18 cellular contexts compared by ENCODE assay signal in genomic region chr13:101594936-101595335, GRCh38.
A peak's percentile ranks its signal among the peaks of the same experiment; 100 is the strongest.
DNase-seq lines count a peak whose midpoint lies in the region; ATAC-seq and TF ChIP-seq lines count a peak whose summit lies in the region.
"Had no signal": no experiment of that assay in that cellular context is flagged by ENCODE, and none has a peak within 500 bp of the region (broad histone marks: within the 10 kb centered on the region; RNA-seq: fewer than 3 reads in every experiment).

No MANE protein-coding gene starts in this region.

- H3K79me2 ChIP-seq in DND-41 (ENCODE audit: insufficient read depth, low read length), result no peaks in the 10 kb centered on the region

- H3K4me1 ChIP-seq in DND-41 (ENCODE audit: insufficient read depth, low read length), result no peaks in the 10 kb centered on the region
- H3K4me1 ChIP-seq in right atrium auricular region, result no peaks in the 10 kb centered on the region
- H3K4me1 ChIP-seq: HAP-1 had no signal

- no peak overlapping the region for H3K4me2 ChIP-seq in DND-41 (ENCODE audit: insufficient read depth, low read length)

- H3K4me3 ChIP-seq in DND-41 (ENCODE audit: low read depth in 1 of 2, low read length in 2 of 2), result no peak overlapping the region
- H3K4me3 ChIP-seq in foreskin fibroblast (ENCODE audit: low read depth in 1 of 2, low read length in 2 of 2), result no peak overlapping the region
- H3K4me3 ChIP-seq in right atrium auricular region, result no peak overlapping the region
- H3K4me3 ChIP-seq: HAP-1, K562 had no signal

- H3K27me3 ChIP-seq in DND-41 (ENCODE audit: insufficient read depth, low read length, poor library complexity) (no peaks in the 10 kb centered on the region), right atrium auricular region (no peaks in the 10 kb centered on the region)

- H2AFZ ChIP-seq in DND-41 (ENCODE audit: low read depth, low read length), result peak overlapping the region; percentile 64; the same call in 1 of the 2 replicates

- H3K9me3 ChIP-seq in DND-41 (ENCODE audit: insufficient read depth, low read length, severe bottlenecking) (no peaks in the 10 kb centered on the region), right atrium auricular region (peaks cover 0 to 9% of the 10 kb centered on the region in 2 donors)
- H3K9me3 ChIP-seq: HAP-1 had no signal

- DNase-seq in DND-41, result no peak
- DNase-seq in foreskin fibroblast, result no peak
- DNase-seq in right atrium auricular region (ENCODE audit: low spot score), result no peak
- DNase-seq in UCSD-AML1 (lab: John Stamatoyannopoulos, UW; ENCODE audit: unreplicated experiment), result no peak
- DNase-seq: COR-L47, DMS153, DMS79 treated with DMSO at 0.1 percent for 48 hours, GDM1, GOT3, Karpas-422 had no signal

- H4K20me1 ChIP-seq in DND-41 (ENCODE audit: insufficient read depth, low read length), result no peaks in the 10 kb centered on the region

- no peaks in the 10 kb centered on the region for H3K36me3 ChIP-seq in DND-41 (ENCODE audit: insufficient read depth, low read length)
- no peaks in the 10 kb centered on the region for H3K36me3 ChIP-seq in right atrium auricular region
- H3K36me3 ChIP-seq: HAP-1 had no signal

- H3K27ac ChIP-seq in DND-41 (ENCODE audit: low read length), result no peak overlapping the region
- H3K27ac ChIP-seq in right atrium auricular region, result no peak overlapping the region
- H3K27ac ChIP-seq: 22Rv1 had no signal

- no peak for ATAC-seq in DND-41 (ENCODE audit: insufficient read depth, low read depth)
- peak; percentile 61 for ATAC-seq in GM18907 (IDR thresholded peaks at IDR 0.05; ENCODE audit: unreplicated experiment)
- peak; percentile 47 for ATAC-seq in HG02678 (IDR thresholded peaks at IDR 0.05; ENCODE audit: unreplicated experiment)
- peak; percentile 74 for ATAC-seq in HG03571 (IDR thresholded peaks at IDR 0.05; ENCODE audit: unreplicated experiment)
- ATAC-seq in HG03159 (IDR thresholded peaks at IDR 0.05; ENCODE audit: unreplicated experiment), result no peak
- ATAC-seq: CD8-positive, alpha-beta T cell; K562 had no signal

- TF ChIP-seq CTCF in DND-41 (IDR thresholded peaks at IDR 0.05; ENCODE audit: borderline replicate concordance, extremely low read depth, low read length, poor library complexity, severe bottlenecking), result no peak
- TF ChIP-seq CTCF in foreskin fibroblast (IDR thresholded peaks at IDR 0.05; ENCODE audit: low read depth, low read length), result no peak
- TF ChIP-seq CTCF in right atrium auricular region (IDR thresholded peaks at IDR 0.05), result no peak

- H3K9ac ChIP-seq in DND-41 (ENCODE audit: low read depth, low read length), result no peak overlapping the region

Comparison
In these comparisons a context has a peak if more than half of its experiments do, and no peak if none do; other contexts are left out.
1. ATAC-seq: peak in GM18907 (single experiment), HG02678 (single experiment) and HG03571 (single experiment); none in DND-41 (single experiment) and HG03159 (single experiment).